18 cellular contexts compared by ENCODE assay signal in genomic region chr13:109647046-109647445, GRCh38.
DNase-seq lines count a peak whose midpoint lies in the region; ATAC-seq, FAIRE-seq and TF ChIP-seq lines count a peak whose summit lies in the region.
"Had no signal": no experiment of that assay in that cellular context is flagged by ENCODE, and none has a peak within 500 bp of the region (broad histone marks: within the 10 kb centered on the region; RNA-seq: fewer than 3 reads in every experiment).

No MANE protein-coding gene starts in this region.

- H3K4me3 Mint-ChIP-seq in osteocyte (ENCODE audit: unreplicated experiment) = no peak overlapping the region
- H3K4me3 Mint-ChIP-seq in activated naive CD8-positive, alpha-beta T cell treated with anti-CD3 and anti-CD28 coated beads for 36 hours = no peak overlapping the region

- H3K9ac ChIP-seq in MM.1S (ENCODE audit: low read length) = 0 out of 2 replicates have a peak overlapping the region, but pooled peaks have one; percentile 2

- peak; percentile 35 for DNase-seq in COLO829 (ENCODE audit: low spot score)
- DNase-seq in MM.1S = no peak
- DNase-seq in choroid plexus epithelial cell (ENCODE audit: low read depth) = peak; percentile 92
- no peak for DNase-seq in osteocyte (ENCODE audit: extremely low spot score, unreplicated experiment)
- DNase-seq in GM12892 (ENCODE audit: insufficient read length) = no peak
- DNase-seq in activated naive CD8-positive, alpha-beta T cell treated with anti-CD3 and anti-CD28 coated beads for 36 hours = no peak
- no peak for DNase-seq in left cardiac atrium
- DNase-seq: activated CD4-positive, alpha-beta T cell treated with anti-CD3 and anti-CD28 coated beads for 1 hour; activated effector memory CD4-positive, alpha-beta T cell treated with anti-CD3 and anti-CD28 coated beads, Interleukin-2, amount 50 U/mL, for 16 hours; erythroblast; mucosa of descending colon; NCI-H1092 treated with DMSO at 0.1 percent for 48 hours; right lobe of liver; stimulated activated CD4-positive, alpha-beta T cell treated with anti-CD3 and anti-CD28 coated beads, Interleukin-2, amount 100 ng/mL, for 48 hours; substantia nigra had no signal

- intact Hi-C loops in left cardiac atrium (cut with DNase I) = no loop called here

- H3K27me3 Mint-ChIP-seq in osteocyte (ENCODE audit: unreplicated experiment) = no peaks in the 10 kb centered on the region
- no peaks in the 10 kb centered on the region for H3K27me3 Mint-ChIP-seq in activated naive CD8-positive, alpha-beta T cell treated with anti-CD3 and anti-CD28 coated beads for 36 hours

- no peak for FAIRE-seq in GM12892 (lab: Jason Lieb, UNC)

- H3K9me3 ChIP-seq in MM.1S (replicated peaks; ENCODE audit: insufficient read depth, low read length) = no peaks in the 10 kb centered on the region
- H3K9me3 ChIP-seq: mucosa of descending colon, neutrophil, right lobe of liver had no signal

- H3K9me3 Mint-ChIP-seq in osteocyte (ENCODE audit: unreplicated experiment) = no peaks in the 10 kb centered on the region
- H3K9me3 Mint-ChIP-seq in activated naive CD8-positive, alpha-beta T cell treated with anti-CD3 and anti-CD28 coated beads for 36 hours = peaks cover under 1% of the 10 kb centered on the region

- H3F3A ChIP-seq in MM.1S (ENCODE audit: insufficient read depth, low read length) = peaks cover 8% of the 10 kb centered on the region; the same call in 1 of the 2 replicates

- H4K20me1 ChIP-seq in MM.1S (ENCODE audit: insufficient read depth, low read length) = no peaks in the 10 kb centered on the region

- no peaks in the 10 kb centered on the region for H3K9me2 ChIP-seq in MM.1S (replicated peaks; ENCODE audit: insufficient read depth, low read length)

- H3K4me3 ChIP-seq in MM.1S (ENCODE audit: low read length) (no peak overlapping the region), choroid plexus epithelial cell (ENCODE audit: low read depth, low read length) (no peak overlapping the region)
- H3K4me3 ChIP-seq: hepatocyte, mucosa of descending colon, right lobe of liver had no signal

- peak overlapping the region; percentile 90 for H3K27ac Mint-ChIP-seq in osteocyte (ENCODE audit: unreplicated experiment)
- H3K27ac Mint-ChIP-seq in activated naive CD8-positive, alpha-beta T cell treated with anti-CD3 and anti-CD28 coated beads for 36 hours = no peak overlapping the region

- H3K4me2 ChIP-seq in MM.1S (ENCODE audit: low read depth, low read length) = peak overlapping the region; percentile 54; the same call in 1 of the 2 replicates
- H3K4me2 ChIP-seq: hepatocyte had no signal

- no peak for ATAC-seq in GM21737 (IDR thresholded peaks at IDR 0.05; ENCODE audit: unreplicated experiment)
- no peak for ATAC-seq in left cardiac atrium
- ATAC-seq: mucosa of descending colon had no signal

- no peak for TF ChIP-seq POLR2A in GM12892 (IDR thresholded peaks at IDR 0.05; ENCODE audit: low read depth, low read length)

- no peak overlapping the region for H2AFZ ChIP-seq in MM.1S (ENCODE audit: low read length)
- H2AFZ ChIP-seq: hepatocyte had no signal

- H3K27me3 ChIP-seq in MM.1S (replicated peaks; ENCODE audit: insufficient read depth, low read length) = no peaks in the 10 kb centered on the region
- H3K27me3 ChIP-seq: hepatocyte, neutrophil, right lobe of liver had no signal

- TF ChIP-seq CTCF in MM.1S (IDR thresholded peaks at IDR 0.05; ENCODE audit: low read length) (no peak), choroid plexus epithelial cell (conservative IDR thresholded peaks at IDR 0.05; ENCODE audit: low read depth, low read length) (no peak), osteocyte (IDR thresholded peaks at IDR 0.05) (no peak)

- H3K36me3 ChIP-seq in MM.1S (replicated peaks; ENCODE audit: insufficient read depth, low read length) = no peaks in the 10 kb centered on the region
- H3K36me3 ChIP-seq: neutrophil, right lobe of liver had no signal

- H3K79me2 ChIP-seq in MM.1S (ENCODE audit: low read length) = no peaks in the 10 kb centered on the region
- H3K79me2 ChIP-seq: hepatocyte had no signal

- H3K36me3 Mint-ChIP-seq in osteocyte (ENCODE audit: unreplicated experiment) = no peaks in the 10 kb centered on the region
- no peaks in the 10 kb centered on the region for H3K36me3 Mint-ChIP-seq in activated naive CD8-positive, alpha-beta T cell treated with anti-CD3 and anti-CD28 coated beads for 36 hours

- peaks cover 42% of the 10 kb centered on the region for H3K4me1 Mint-ChIP-seq in osteocyte (ENCODE audit: unreplicated experiment)
- H3K4me1 Mint-ChIP-seq in activated naive CD8-positive, alpha-beta T cell treated with anti-CD3 and anti-CD28 coated beads for 36 hours = no peaks in the 10 kb centered on the region

- H3K4me1 ChIP-seq in MM.1S (ENCODE audit: low read length) = peaks cover 17% of the 10 kb centered on the region

- peak overlapping the region; percentile 46; the same call in 1 of the 2 replicates for H3K27ac ChIP-seq in MM.1S (ENCODE audit: low read length)
- H3K27ac ChIP-seq: hepatocyte, right lobe of liver had no signal

Comparison
In these comparisons a context has a peak if more than half of its experiments do, and no peak if none do; other contexts are left out.
1. DNase-seq: peak in COLO829 (single experiment) and choroid plexus epithelial cell (single experiment); none in MM.1S (single experiment), osteocyte (single experiment), GM12892 (single experiment), activated naive CD8-positive, alpha-beta T cell treated with anti-CD3 and anti-CD28 coated beads for 36 hours (single experiment) and left cardiac atrium (single experiment).